ENCODE assay signal across 14 cellular contexts in the genomic region with DNA sequence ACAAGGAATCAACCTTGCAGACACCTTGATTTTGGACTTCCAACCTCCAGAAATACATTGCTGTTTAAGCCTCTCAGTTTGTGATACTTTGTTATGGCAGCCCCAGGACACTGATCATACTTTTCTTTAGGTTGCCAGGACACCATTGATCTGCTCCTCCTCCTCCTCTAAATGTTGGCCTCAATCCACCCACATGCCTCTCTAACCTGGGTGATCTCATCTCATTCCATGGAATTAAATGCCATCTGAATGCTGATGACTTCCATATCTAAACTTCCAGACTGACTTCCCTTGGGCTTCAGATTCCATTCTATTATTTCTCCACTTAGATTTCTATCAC. TPM values are rescaled to one million over a fixed set of nuclear protein-coding genes. Genes with fewer than 3 reads are reported as not detected.
DNase-seq lines count a peak whose midpoint lies in the region; FAIRE-seq and TF ChIP-seq lines count a peak whose summit lies in the region.
"Had no signal": no experiment of that assay in that cellular context is flagged by ENCODE, and none has a peak within 500 bp of the region (broad histone marks: within the 10 kb centered on the region; RNA-seq: fewer than 3 reads in every experiment).

No MANE protein-coding gene starts in this region.

- H3K9me3 ChIP-seq in Loucy (ENCODE audit: insufficient read depth, low read depth, low read length), result no peaks in the 10 kb centered on the region
- H3K9me3 ChIP-seq in endodermal cell (ENCODE audit: control insufficient read depth, low read length), result no peaks in the 10 kb centered on the region

- no peaks in the 10 kb centered on the region for H3K9me3 Mint-ChIP-seq in endodermal cell
- H3K9me3 Mint-ChIP-seq in nephron progenitor cell, result no peaks in the 10 kb centered on the region
- H3K9me3 Mint-ChIP-seq: stimulated activated naive CD8-positive, alpha-beta T cell treated with anti-CD3 and anti-CD28 coated beads, Interleukin-15, Interleukin-2, amounts not matched to agents 100 ng/mL and 50 ng/mL, for 24 hours had no signal

- H3K27me3 ChIP-seq in Loucy (ENCODE audit: insufficient read depth, low read length, poor library complexity, severe bottlenecking) (no peaks in the 10 kb centered on the region), endodermal cell (ENCODE audit: control insufficient read depth, insufficient read depth, low read length, poor library complexity, severe bottlenecking) (no peaks in the 10 kb centered on the region)

- H3K4me1 ChIP-seq in Loucy (ENCODE audit: insufficient read depth, low read length, poor library complexity, severe bottlenecking) (peaks cover 25% of the 10 kb centered on the region), endodermal cell (ENCODE audit: control insufficient read depth, insufficient read depth, low read length) (peaks cover 8% of the 10 kb centered on the region)

- peaks cover 8% of the 10 kb centered on the region for H3K36me3 Mint-ChIP-seq in endodermal cell (ENCODE audit: low read depth)
- peaks cover 35% of the 10 kb centered on the region for H3K36me3 Mint-ChIP-seq in nephron progenitor cell (ENCODE audit: low read depth)

- TF ChIP-seq POLR2A in GM12892 (IDR thresholded peaks at IDR 0.05; ENCODE audit: low read depth, low read length), result no peak

- H3K27ac Mint-ChIP-seq in endodermal cell (peak overlapping the region; percentile 42), nephron progenitor cell (peak overlapping the region; percentile 82)
- H3K27ac Mint-ChIP-seq: activated naive CD8-positive, alpha-beta T cell had no signal

- TF ChIP-seq CTCF in Loucy (conservative IDR thresholded peaks at IDR 0.05; ENCODE audit: low read length) (no peak), endodermal cell (conservative IDR thresholded peaks at IDR 0.05) (no peak), nephron progenitor cell (IDR thresholded peaks at IDR 0.05) (no peak), coronary artery (IDR thresholded peaks at IDR 0.05) (no peak)

- H3K4me1 Mint-ChIP-seq in endodermal cell, result peaks cover 30% of the 10 kb centered on the region
- H3K4me1 Mint-ChIP-seq in nephron progenitor cell, result peaks cover 36% of the 10 kb centered on the region

- no peaks in the 10 kb centered on the region for H3K9me2 ChIP-seq in Loucy (replicated peaks; ENCODE audit: low read depth, low read length)

- DNase-seq in AG08395 (ENCODE audit: low spot score) (peak; percentile 27), endodermal cell (no peak), nephron progenitor cell (no peak), GM12892 (ENCODE audit: insufficient read length) (no peak), NCI-H187 treated with DMSO at 0.1 percent for 48 hours (lab: John Stamatoyannopoulos, UW) (no peak), coronary artery (ENCODE audit: low spot score) (no peak)
- DNase-seq in activated T-cell treated with anti-CD3 and anti-CD28 coated beads, Interleukin-2, amount 50 U/mL, for 48 hours, result no peak
- DNase-seq: C1 segment of cervical spinal cord; left ventricle myocardium superior; stimulated activated CD4-positive, alpha-beta T cell treated with anti-CD3 and anti-CD28 coated beads, Interleukin-12 subunit alpha, Interleukin-12 subunit beta, amount 100 ng/mL, for 4 hours had no signal

- H3K36me3 ChIP-seq in Loucy (ENCODE audit: insufficient read depth, low read length) (peaks cover 11% of the 10 kb centered on the region; the same call in 1 of the 2 replicates), endodermal cell (ENCODE audit: control insufficient read depth, insufficient read depth, low read length) (no peaks in the 10 kb centered on the region)
- H3K36me3 ChIP-seq: WERI-Rb-1 had no signal

- no peaks in the 10 kb centered on the region for H3K79me2 ChIP-seq in Loucy (ENCODE audit: insufficient read depth, low read length)

- H3K27ac ChIP-seq in endodermal cell (ENCODE audit: low read depth, low read length) (no peak overlapping the region), coronary artery (peak overlapping the region in 1 of 2 donors; percentile 30)
- H3K27ac ChIP-seq: WERI-Rb-1 had no signal

- H3K4me3 ChIP-seq in Loucy (ENCODE audit: low read length, poor library complexity, severe bottlenecking), result no peak overlapping the region
- H3K4me3 ChIP-seq in endodermal cell (ENCODE audit: low read length), result peak overlapping the region; percentile 36
- no peak overlapping the region for H3K4me3 ChIP-seq in coronary artery

- H3K4me3 Mint-ChIP-seq in endodermal cell, result no peak overlapping the region
- H3K4me3 Mint-ChIP-seq in nephron progenitor cell, result no peak overlapping the region
- H3K4me3 Mint-ChIP-seq: activated naive CD8-positive, alpha-beta T cell; stimulated activated naive CD8-positive, alpha-beta T cell treated with anti-CD3 and anti-CD28 coated beads, Interleukin-15, Interleukin-2, amounts not matched to agents 100 ng/mL and 50 ng/mL, for 24 hours had no signal

- H2AFZ ChIP-seq in Loucy (ENCODE audit: low read length), result no peak overlapping the region

- H3K9ac ChIP-seq in Loucy (ENCODE audit: low read depth, low read length, poor library complexity, severe bottlenecking) (no peak overlapping the region), endodermal cell (ENCODE audit: extremely low read depth, low read length, poor library complexity, severe bottlenecking) (no peak overlapping the region)

- H3F3A ChIP-seq in Loucy (ENCODE audit: low read depth), result no peaks in the 10 kb centered on the region

- H3K27me3 Mint-ChIP-seq in endodermal cell (ENCODE audit: insufficient read depth) (no peaks in the 10 kb centered on the region), nephron progenitor cell (ENCODE audit: low read depth, poor library complexity) (no peaks in the 10 kb centered on the region)
- H3K27me3 Mint-ChIP-seq: activated naive CD8-positive, alpha-beta T cell; stimulated activated naive CD8-positive, alpha-beta T cell treated with anti-CD3 and anti-CD28 coated beads, Interleukin-15, Interleukin-2, amounts not matched to agents 100 ng/mL and 50 ng/mL, for 24 hours had no signal

- H3K4me2 ChIP-seq in Loucy (ENCODE audit: low read depth, low read length, poor library complexity, severe bottlenecking), result peak overlapping the region; percentile 45

- no peaks in the 10 kb centered on the region for H4K20me1 ChIP-seq in Loucy (ENCODE audit: insufficient read depth, low read length, poor library complexity, severe bottlenecking)

- no peak for FAIRE-seq in GM12892 (lab: Jason Lieb, UNC)

RNA-seq across cellular contexts. Expression of gene PPP1R15B, which starts 7.4 kb away (rescaled TPM):
- total RNA-seq in endodermal cell, result 10 to 100 TPM; 44.8 to 79.2 TPM
- 34.4 TPM for polyA plus RNA-seq in endodermal cell (2013, experiment 1 of 2)
- 30.5 TPM for polyA plus RNA-seq in endodermal cell (2013, experiment 2 of 2)
- 19.6 TPM for polyA plus RNA-seq in GM12892 (2012; ENCODE audit: missing spikeins)

RNA-seq across cellular contexts. Expression of gene PLEKHA6, which starts 59.3 kb away (rescaled TPM):
- total RNA-seq in endodermal cell, result 10 to 100 TPM; 37.0 to 43.3 TPM
- polyA plus RNA-seq in endodermal cell (2013, experiment 1 of 2), result 15.0 TPM
- 14.0 TPM for polyA plus RNA-seq in endodermal cell (2013, experiment 2 of 2)
- polyA plus RNA-seq in GM12892 (2012; ENCODE audit: missing spikeins), result 0.21 TPM
